1 cellular context compared by ENCODE assay signal in the genomic region with DNA sequence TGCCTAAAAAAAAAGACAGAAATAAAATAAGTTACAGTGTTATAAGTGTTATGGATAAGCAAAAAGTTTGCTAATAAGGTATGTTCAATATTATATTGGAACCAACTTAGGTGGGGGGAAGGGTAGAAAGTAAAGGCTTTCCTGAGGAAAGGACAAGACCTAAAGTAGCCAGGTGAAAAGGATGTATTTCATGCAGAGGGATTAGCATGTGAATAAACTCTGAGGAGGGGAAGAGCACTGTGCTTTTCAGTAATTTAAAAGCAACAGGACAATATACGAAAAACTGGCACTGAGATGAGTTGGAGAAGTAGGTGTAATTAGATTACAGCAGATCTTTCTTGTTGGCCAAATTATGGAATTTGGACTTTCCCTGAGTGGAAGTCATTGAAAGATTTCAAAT.
TF ChIP-seq lines count a peak whose summit lies in the region.

No MANE protein-coding gene starts in this region.

TF ChIP-seq in GM23338, 12 proteins besides CTCF, POLR2A, EP300 and RAD21:
- TF ChIP-seq ZNF114 (CRISPR knock-in tag; IDR thresholded peaks at IDR 0.05) (no peak), NANOG (IDR thresholded peaks at IDR 0.05; ENCODE audit: borderline replicate concordance) (peak; percentile 38; the same call in 1 of the 2 replicates), POLR2AphosphoS5 (IDR thresholded peaks at IDR 0.05; ENCODE audit: low read depth) (no peak), EZH2 (IDR thresholded peaks at IDR 0.05; ENCODE audit: low read depth, unreplicated experiment) (no peak)
- TF ChIP-seq, protein P1, sequence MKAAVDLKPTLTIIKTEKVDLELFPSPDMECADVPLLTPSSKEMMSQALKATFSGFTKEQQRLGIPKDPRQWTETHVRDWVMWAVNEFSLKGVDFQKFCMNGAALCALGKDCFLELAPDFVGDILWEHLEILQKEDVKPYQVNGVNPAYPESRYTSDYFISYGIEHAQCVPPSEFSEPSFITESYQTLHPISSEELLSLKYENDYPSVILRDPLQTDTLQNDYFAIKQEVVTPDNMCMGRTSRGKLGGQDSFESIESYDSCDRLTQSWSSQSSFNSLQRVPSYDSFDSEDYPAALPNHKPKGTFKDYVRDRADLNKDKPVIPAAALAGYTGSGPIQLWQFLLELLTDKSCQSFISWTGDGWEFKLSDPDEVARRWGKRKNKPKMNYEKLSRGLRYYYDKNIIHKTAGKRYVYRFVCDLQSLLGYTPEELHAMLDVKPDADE (IDR thresholded peaks at IDR 0.05): no peak
- TF ChIP-seq, protein P2, sequence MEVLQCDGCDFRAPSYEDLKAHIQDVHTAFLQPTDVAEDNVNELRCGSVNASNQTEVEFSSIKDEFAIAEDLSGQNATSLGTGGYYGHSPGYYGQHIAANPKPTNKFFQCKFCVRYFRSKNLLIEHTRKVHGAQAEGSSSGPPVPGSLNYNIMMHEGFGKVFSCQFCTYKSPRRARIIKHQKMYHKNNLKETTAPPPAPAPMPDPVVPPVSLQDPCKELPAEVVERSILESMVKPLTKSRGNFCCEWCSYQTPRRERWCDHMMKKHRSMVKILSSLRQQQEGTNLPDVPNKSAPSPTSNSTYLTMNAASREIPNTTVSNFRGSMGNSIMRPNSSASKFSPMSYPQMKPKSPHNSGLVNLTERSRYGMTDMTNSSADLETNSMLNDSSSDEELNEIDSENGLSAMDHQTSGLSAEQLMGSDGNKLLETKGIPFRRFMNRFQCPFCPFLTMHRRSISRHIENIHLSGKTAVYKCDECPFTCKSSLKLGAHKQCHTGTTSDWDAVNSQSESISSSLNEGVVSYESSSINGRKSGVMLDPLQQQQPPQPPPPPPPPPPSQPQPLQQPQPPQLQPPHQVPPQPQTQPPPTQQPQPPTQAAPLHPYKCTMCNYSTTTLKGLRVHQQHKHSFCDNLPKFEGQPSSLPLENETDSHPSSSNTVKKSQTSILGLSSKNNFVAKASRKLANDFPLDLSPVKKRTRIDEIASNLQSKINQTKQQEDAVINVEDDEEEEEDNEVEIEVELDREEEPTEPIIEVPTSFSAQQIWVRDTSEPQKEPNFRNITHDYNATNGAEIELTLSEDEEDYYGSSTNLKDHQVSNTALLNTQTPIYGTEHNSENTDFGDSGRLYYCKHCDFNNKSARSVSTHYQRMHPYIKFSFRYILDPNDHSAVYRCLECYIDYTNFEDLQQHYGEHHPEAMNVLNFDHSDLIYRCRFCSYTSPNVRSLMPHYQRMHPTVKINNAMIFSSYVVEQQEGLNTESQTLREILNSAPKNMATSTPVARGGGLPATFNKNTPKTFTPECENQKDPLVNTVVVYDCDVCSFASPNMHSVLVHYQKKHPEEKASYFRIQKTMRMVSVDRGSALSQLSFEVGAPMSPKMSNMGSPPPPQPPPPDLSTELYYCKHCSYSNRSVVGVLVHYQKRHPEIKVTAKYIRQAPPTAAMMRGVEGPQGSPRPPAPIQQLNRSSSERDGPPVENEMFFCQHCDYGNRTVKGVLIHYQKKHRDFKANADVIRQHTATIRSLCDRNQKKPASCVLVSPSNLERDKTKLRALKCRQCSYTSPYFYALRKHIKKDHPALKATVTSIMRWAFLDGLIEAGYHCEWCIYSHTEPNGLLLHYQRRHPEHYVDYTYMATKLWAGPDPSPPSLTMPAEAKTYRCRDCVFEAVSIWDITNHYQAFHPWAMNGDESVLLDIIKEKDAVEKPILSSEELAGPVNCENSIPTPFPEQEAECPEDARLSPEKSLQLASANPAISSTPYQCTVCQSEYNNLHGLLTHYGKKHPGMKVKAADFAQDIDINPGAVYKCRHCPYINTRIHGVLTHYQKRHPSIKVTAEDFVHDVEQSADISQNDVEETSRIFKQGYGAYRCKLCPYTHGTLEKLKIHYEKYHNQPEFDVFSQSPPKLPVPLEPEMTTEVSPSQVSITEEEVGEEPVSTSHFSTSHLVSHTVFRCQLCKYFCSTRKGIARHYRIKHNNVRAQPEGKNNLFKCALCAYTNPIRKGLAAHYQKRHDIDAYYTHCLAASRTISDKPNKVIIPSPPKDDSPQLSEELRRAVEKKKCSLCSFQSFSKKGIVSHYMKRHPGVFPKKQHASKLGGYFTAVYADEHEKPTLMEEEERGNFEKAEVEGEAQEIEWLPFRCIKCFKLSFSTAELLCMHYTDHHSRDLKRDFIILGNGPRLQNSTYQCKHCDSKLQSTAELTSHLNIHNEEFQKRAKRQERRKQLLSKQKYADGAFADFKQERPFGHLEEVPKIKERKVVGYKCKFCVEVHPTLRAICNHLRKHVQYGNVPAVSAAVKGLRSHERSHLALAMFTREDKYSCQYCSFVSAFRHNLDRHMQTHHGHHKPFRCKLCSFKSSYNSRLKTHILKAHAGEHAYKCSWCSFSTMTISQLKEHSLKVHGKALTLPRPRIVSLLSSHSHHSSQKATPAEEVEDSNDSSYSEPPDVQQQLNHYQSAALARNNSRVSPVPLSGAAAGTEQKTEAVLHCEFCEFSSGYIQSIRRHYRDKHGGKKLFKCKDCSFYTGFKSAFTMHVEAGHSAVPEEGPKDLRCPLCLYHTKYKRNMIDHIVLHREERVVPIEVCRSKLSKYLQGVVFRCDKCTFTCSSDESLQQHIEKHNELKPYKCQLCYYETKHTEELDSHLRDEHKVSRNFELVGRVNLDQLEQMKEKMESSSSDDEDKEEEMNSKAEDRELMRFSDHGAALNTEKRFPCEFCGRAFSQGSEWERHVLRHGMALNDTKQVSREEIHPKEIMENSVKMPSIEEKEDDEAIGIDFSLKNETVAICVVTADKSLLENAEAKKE (CRISPR knock-in tag; IDR thresholded peaks at IDR 0.05): no peak
TF ChIP-seq in GM23338: peak in this region for 1.
